Comparison of ENCODE assay signal across 1 cellular context in genomic region chr6:166496460-166496859, GRCh38.
TF ChIP-seq lines count a peak whose summit lies in the region.

No MANE protein-coding gene starts in this region.

TF ChIP-seq in GM23338, 12 proteins besides CTCF, POLR2A, EP300 and RAD21 (continued from another document):
- no peak for TF ChIP-seq ETS1 (IDR thresholded peaks at IDR 0.05)
- TF ChIP-seq NANOG (IDR thresholded peaks at IDR 0.05; ENCODE audit: borderline replicate concordance): no peak
- no peak for TF ChIP-seq POLR2AphosphoS5 (IDR thresholded peaks at IDR 0.05; ENCODE audit: low read depth)
- no peak for TF ChIP-seq CREB1 (CRISPR knock-in tag; IDR thresholded peaks at IDR 0.05; ENCODE audit: low read depth)
- TF ChIP-seq REST (IDR thresholded peaks at IDR 0.05; ENCODE audit: unreplicated experiment): no peak
- no peak for TF ChIP-seq ZNF331 (CRISPR knock-in tag; IDR thresholded peaks at IDR 0.05; ENCODE audit: low read depth)
- no peak for TF ChIP-seq JUNB (IDR thresholded peaks at IDR 0.05; ENCODE audit: unreplicated experiment)
- no peak for TF ChIP-seq EZH2 (IDR thresholded peaks at IDR 0.05; ENCODE audit: low read depth, unreplicated experiment)
- no peak for TF ChIP-seq STAT1 (IDR thresholded peaks at IDR 0.05; ENCODE audit: unreplicated experiment)
- no peak for TF ChIP-seq ZNF114 (CRISPR knock-in tag; IDR thresholded peaks at IDR 0.05)
